Comparison of ENCODE assay signal across 17 cellular contexts in genomic region chr1:35646043-35646442, GRCh38. TPM values are rescaled to one million over a fixed set of nuclear protein-coding genes. Genes with fewer than 3 reads are reported as not detected.
DNase-seq lines count a peak whose midpoint lies in the region; ATAC-seq and TF ChIP-seq lines count a peak whose summit lies in the region.
"Had no signal": no experiment of that assay in that cellular context is flagged by ENCODE, and none has a peak within 500 bp of the region (broad histone marks: within the 10 kb centered on the region; RNA-seq: fewer than 3 reads in every experiment).

No MANE protein-coding gene starts in this region.

- H3K36me3 Mint-ChIP-seq in neural progenitor cell, result peaks cover 3% of the 10 kb centered on the region
- H3K36me3 Mint-ChIP-seq: memory B cell had no signal

- H3K27ac Mint-ChIP-seq in neural progenitor cell, result no peak overlapping the region
- H3K27ac Mint-ChIP-seq in stimulated activated naive CD8-positive, alpha-beta T cell treated with anti-CD3 and anti-CD28 coated beads, Interleukin-15, amount 100 ng/mL, for 72 hours, result no peak overlapping the region
- H3K27ac Mint-ChIP-seq: memory B cell had no signal

- DNase-seq in NCI-H82 (lab: John Stamatoyannopoulos, UW) (peak; percentile 33), NCI-H82 treated with DMSO at 0.1 percent for 48 hours (lab: John Stamatoyannopoulos, UW; ENCODE audit: unreplicated experiment) (no peak), MG63 (peak; percentile 1), cardiac fibroblast (ENCODE audit: low read depth in 2 of 2) (peak in 1 of 2 donors; percentile 21), neural progenitor cell (ENCODE audit: low spot score) (no peak), NCI-H2107 (lab: John Stamatoyannopoulos, UW) (no peak)
- DNase-seq in stimulated activated naive CD8-positive, alpha-beta T cell treated with anti-CD3 and anti-CD28 coated beads, Interleukin-15, amount 100 ng/mL, for 72 hours, result no peak
- DNase-seq: activated CD4-positive, alpha-beta T cell treated with anti-CD3 and anti-CD28 coated beads for 1 hour; activated T-cell treated with anti-CD3 and anti-CD28 coated beads, Interleukin-2, amount 50 U/mL, for 4 hours; aorta; GF-D8; hippocampal formation; NCI-H446; pancreas had no signal

- peaks cover 12% of the 10 kb centered on the region for H3F3A ChIP-seq in neural progenitor cell (ENCODE audit: low read depth)

- TF ChIP-seq CTCF in cardiac fibroblast (IDR thresholded peaks at IDR 0.05; ENCODE audit: low read depth, low read length) (peak; percentile 21), neural progenitor cell (IDR thresholded peaks at IDR 0.05) (peak; percentile 20)

- H3K27me3 Mint-ChIP-seq in neural progenitor cell (ENCODE audit: insufficient read depth, low read depth), result peaks cover 39% of the 10 kb centered on the region
- peaks cover 35% of the 10 kb centered on the region for H3K27me3 Mint-ChIP-seq in stimulated activated naive CD8-positive, alpha-beta T cell treated with anti-CD3 and anti-CD28 coated beads, Interleukin-15, amount 100 ng/mL, for 72 hours

- no peak overlapping the region for H3K4me3 Mint-ChIP-seq in neural progenitor cell
- H3K4me3 Mint-ChIP-seq in stimulated activated naive CD8-positive, alpha-beta T cell treated with anti-CD3 and anti-CD28 coated beads, Interleukin-15, amount 100 ng/mL, for 72 hours, result no peak overlapping the region
- H3K4me3 Mint-ChIP-seq: activated T-cell treated with anti-CD3 and anti-CD28 coated beads, Interleukin-2, amount 50 U/mL, for 4 hours; memory B cell had no signal

- peaks cover 6% of the 10 kb centered on the region; the same call in 1 of the 2 replicates for H3K27me3 ChIP-seq in MG63
- H3K27me3 ChIP-seq in neural progenitor cell, result peaks cover 70% of the 10 kb centered on the region
- H3K27me3 ChIP-seq: pancreas had no signal

- no peak overlapping the region for H3K9ac ChIP-seq in neural progenitor cell

- no peak for ATAC-seq in HG02759 (IDR thresholded peaks at IDR 0.05; ENCODE audit: unreplicated experiment)
- ATAC-seq in stimulated activated naive CD8-positive, alpha-beta T cell treated with anti-CD3 and anti-CD28 coated beads, Interleukin-15, amount 100 ng/mL, for 72 hours, result no peak
- ATAC-seq: activated T-cell treated with anti-CD3 and anti-CD28 coated beads, Interleukin-2, amount 50 U/mL, for 4 hours; pancreas had no signal

- H3K4me1 Mint-ChIP-seq in neural progenitor cell, result peaks cover 5% of the 10 kb centered on the region
- peaks cover 10% of the 10 kb centered on the region for H3K4me1 Mint-ChIP-seq in stimulated activated naive CD8-positive, alpha-beta T cell treated with anti-CD3 and anti-CD28 coated beads, Interleukin-15, amount 100 ng/mL, for 72 hours

- H3K4me3 ChIP-seq in MG63 (no peak overlapping the region), cardiac fibroblast (replicated peaks in 1 of 2; ENCODE audit: low read depth in 2 of 2, low read length in 2 of 2) (no peak overlapping the region), neural progenitor cell (no peak overlapping the region)
- H3K4me3 ChIP-seq: pancreas had no signal

- peaks cover 3% of the 10 kb centered on the region for H3K79me2 ChIP-seq in neural progenitor cell (ENCODE audit: low read depth)

- no peaks in the 10 kb centered on the region for H3K9me3 ChIP-seq in MG63
- H3K9me3 ChIP-seq in neural progenitor cell (ENCODE audit: low read depth), result no peaks in the 10 kb centered on the region
- H3K9me3 ChIP-seq: pancreas had no signal

- H3K9me3 Mint-ChIP-seq in neural progenitor cell, result no peaks in the 10 kb centered on the region
- no peaks in the 10 kb centered on the region for H3K9me3 Mint-ChIP-seq in stimulated activated naive CD8-positive, alpha-beta T cell treated with anti-CD3 and anti-CD28 coated beads, Interleukin-15, amount 100 ng/mL, for 72 hours
- H3K9me3 Mint-ChIP-seq: activated T-cell treated with anti-CD3 and anti-CD28 coated beads, Interleukin-2, amount 50 U/mL, for 4 hours; IgD-negative memory B cell; memory B cell had no signal

- H3K27ac ChIP-seq in neural progenitor cell, result no peak overlapping the region
- H3K27ac ChIP-seq: pancreas had no signal

- no peaks in the 10 kb centered on the region; the same call in 1 of the 2 replicates for H3K36me3 ChIP-seq in MG63
- no peaks in the 10 kb centered on the region for H3K36me3 ChIP-seq in neural progenitor cell
- H3K36me3 ChIP-seq: pancreas had no signal

- H4K20me1 ChIP-seq in neural progenitor cell (ENCODE audit: low read depth), result no peaks in the 10 kb centered on the region

- H3K4me2 ChIP-seq in neural progenitor cell, result no peak overlapping the region

- H3K4me1 ChIP-seq in neural progenitor cell, result no peaks in the 10 kb centered on the region
- H3K4me1 ChIP-seq: pancreas had no signal

- no peak overlapping the region for H2AFZ ChIP-seq in neural progenitor cell (replicated peaks)

RNA-seq across cellular contexts. Expression of gene PSMB2, which starts 4.7 kb away (rescaled TPM):
- 109 and 114 TPM in 2 replicates for total RNA-seq in MG63 (2014; rRNA removed; shearing (Covaris generic); ENCODE audit: low replicate concordance)
- 29.7 and 33.2 TPM in 2 replicates for total RNA-seq in neural progenitor cell (ENCODE audit: low replicate concordance)

Comparison
In these comparisons a context has a peak if more than half of its experiments do, and no peak if none do; other contexts are left out.
1. DNase-seq: peak in NCI-H82 (single experiment) and MG63 (single experiment); none in NCI-H82 treated with DMSO at 0.1 percent for 48 hours (single experiment), neural progenitor cell (single experiment), NCI-H2107 (single experiment) and stimulated activated naive CD8-positive, alpha-beta T cell treated with anti-CD3 and anti-CD28 coated beads, Interleukin-15, amount 100 ng/mL, for 72 hours (0 of 2).